ENCODE assay signal across 7 cellular contexts in the genomic region with DNA sequence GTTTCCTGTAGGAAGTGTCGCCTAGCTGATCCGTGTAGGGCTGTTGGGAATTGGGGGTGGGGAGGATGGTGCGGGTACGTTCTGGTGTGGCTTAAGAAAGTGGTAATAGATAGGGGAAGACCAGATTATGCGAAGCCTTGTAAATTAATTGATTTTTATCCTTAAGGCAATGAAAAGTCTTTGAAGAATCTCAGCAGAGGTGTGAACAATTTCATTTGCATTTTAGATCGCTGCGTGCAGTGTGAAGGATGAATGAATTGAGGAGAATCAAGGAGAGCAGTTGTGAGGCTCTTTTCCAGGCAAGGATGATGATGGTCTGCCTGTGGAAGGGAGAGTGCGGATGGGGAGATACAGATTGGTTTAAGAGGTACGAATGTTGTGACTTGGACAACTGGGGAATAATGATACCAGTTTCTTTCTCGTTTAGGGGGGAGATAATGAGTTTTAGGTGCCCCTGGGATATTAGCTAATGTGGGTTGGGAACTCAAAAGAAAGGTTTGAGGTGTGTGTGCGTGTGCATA. TPM values are rescaled to one million over a fixed set of nuclear protein-coding genes. Genes with fewer than 3 reads are reported as not detected.
DNase-seq lines count a peak whose midpoint lies in the region; ATAC-seq and TF ChIP-seq lines count a peak whose summit lies in the region.

No MANE protein-coding gene starts in this region.

- H3K27ac ChIP-seq in OCI-LY3 (ENCODE audit: low read length) (peak overlapping the region; percentile 68), stomach (peak overlapping the region; percentile 90 to 97 (median 96))

- H3K9me3 ChIP-seq in OCI-LY3 (ENCODE audit: insufficient read depth, low read length) (no peaks in the 10 kb centered on the region), stomach (no peaks in the 10 kb centered on the region)

- no peak for TF ChIP-seq CTCF in OCI-LY3 (IDR thresholded peaks at IDR 0.05; ENCODE audit: low read depth, low read length)
- TF ChIP-seq CTCF in foreskin fibroblast (IDR thresholded peaks at IDR 0.05; ENCODE audit: low read depth, low read length), result no peak
- no peak for TF ChIP-seq CTCF in stomach (IDR thresholded peaks at IDR 0.05)

- WGBS in stomach, 5 donors, result 4% methylated on average over 11 of the region's 11 CpGs

- peak overlapping the region; percentile 88 for H2AFZ ChIP-seq in OCI-LY3 (ENCODE audit: low read depth, low read length)

- H3K27me3 ChIP-seq in OCI-LY3 (ENCODE audit: low read depth, low read length) (no peaks in the 10 kb centered on the region), stomach (no peaks in the 10 kb centered on the region)

- H4K20me1 ChIP-seq in OCI-LY3 (ENCODE audit: insufficient read depth, low read length), result no peaks in the 10 kb centered on the region

- H3K4me3 ChIP-seq in OCI-LY3 (ENCODE audit: low read length), result peak overlapping the region; percentile 88
- peak overlapping the region; percentile 94 to 97 for H3K4me3 ChIP-seq in foreskin fibroblast (ENCODE audit: low read depth in 1 of 2, low read length in 2 of 2)
- H3K4me3 ChIP-seq in stomach, result peak overlapping the region; percentile 66 to 79 (median 74)

- intact Hi-C loops in stomach (cut with DNase I; ENCODE audit: low total_unique reads), result no loop called here

- H3K4me1 ChIP-seq in OCI-LY3 (ENCODE audit: low read length) (peaks cover 15% of the 10 kb centered on the region), stomach (peaks cover 28 to 64% (median 47%) of the 10 kb centered on the region in 4 donors)

- H3K9ac ChIP-seq in OCI-LY3 (ENCODE audit: low read length), result peak overlapping the region; percentile 82

- peak in 1 of 2 donors; percentile 29 for DNase-seq in foreskin fibroblast
- no peak for DNase-seq in stomach
- DNase-seq in activated CD4-positive, alpha-beta T cell treated with anti-CD3 and anti-CD28 coated beads for 4 hours, result no peak
- no peak for DNase-seq in left lobe of liver (ENCODE audit: low spot score)
- no peak for DNase-seq in dedifferentiated amniotic fluid mesenchymal stem cell (ENCODE audit: extremely low spot score)

- no peak for TF ChIP-seq POLR2A in stomach (IDR thresholded peaks at IDR 0.05)

- H3K4me2 ChIP-seq in OCI-LY3 (ENCODE audit: low read length), result peak overlapping the region; percentile 89

- no peak for TF ChIP-seq EP300 in stomach (IDR thresholded peaks at IDR 0.05)

- H3K36me3 ChIP-seq in OCI-LY3 (replicated peaks; ENCODE audit: low read depth, low read length) (peaks cover 20% of the 10 kb centered on the region), stomach (peaks cover 12 to 22% (median 17%) of the 10 kb centered on the region in 4 donors)

- peaks cover 41% of the 10 kb centered on the region for H3K79me2 ChIP-seq in OCI-LY3 (ENCODE audit: low read length)

- ATAC-seq in GM21737 (IDR thresholded peaks at IDR 0.05; ENCODE audit: unreplicated experiment) (peak; percentile 24), left lobe of liver (no peak)

RNA-seq across cellular contexts. Expression of gene DEDD, which starts 0.8 kb away (rescaled TPM):
- total RNA-seq in stomach (10 to 100 TPM in 3 of 5 donors, 1 to 10 TPM in 2; 2.3 to 35.9 (median 14.3) TPM), left lobe of liver (17.6 TPM)
- 10 to 100 TPM; 16.5 to 31.9 (median 18.6) TPM for polyA plus RNA-seq in stomach

RNA-seq across cellular contexts. Expression of gene NIT1, which starts 15.4 kb away (rescaled TPM):
- 10 to 100 TPM in 4 of 5 donors, 1 to 10 TPM in 1; 8.8 to 77.9 (median 20.9) TPM for total RNA-seq in stomach
- 10 to 100 TPM; 20.0 to 34.2 (median 27.3) TPM for polyA plus RNA-seq in stomach
- total RNA-seq in left lobe of liver, result 70.3 TPM

RNA-seq across cellular contexts. Expression of gene PFDN2, which starts 15.4 kb away (rescaled TPM):
- 10 to 100 TPM in 3 of 5 donors, not detected in 2; 11.6 to 21.3 (median 19.3) TPM for total RNA-seq in stomach
- 100 to 1,000 TPM in 2 of 3 donors, 10 to 100 TPM in 1; 97.5 to 166 (median 122) TPM for polyA plus RNA-seq in stomach
- 22.0 TPM for total RNA-seq in left lobe of liver

RNA-seq across cellular contexts. Expression of gene UFC1, which starts 20.5 kb away (rescaled TPM):
- total RNA-seq in stomach (10 to 100 TPM in 4 of 5 donors, not detected in 1; 21.9 to 95.1 (median 33.6) TPM), left lobe of liver (36.1 TPM)
- 100 to 1,000 TPM; 163 to 206 (median 203) TPM for polyA plus RNA-seq in stomach

RNA-seq across cellular contexts. Expression of gene USP21, which starts 26.0 kb away (rescaled TPM):
- total RNA-seq in stomach (10 to 100 TPM; 13.6 to 35.3 (median 22.9) TPM), left lobe of liver (10.2 TPM)
- 10 to 100 TPM; 16.2 to 23.2 (median 16.9) TPM for polyA plus RNA-seq in stomach
